In genomic region chr2:130252880-130253645, GRCh38 we compare ENCODE assay signal across 1 cellular context.
TF ChIP-seq lines count a peak whose summit lies in the region.

No MANE protein-coding gene starts in this region.

TF ChIP-seq in K562, 482 proteins besides CTCF, POLR2A, EP300 and RAD21 (continued from another document):
- TF ChIP-seq RBM14 (IDR thresholded peaks at IDR 0.05; ENCODE audit: borderline replicate concordance, insufficient read depth, low read depth, low read length) (no peak), ZBTB2 (IDR thresholded peaks at IDR 0.05) (no peak), FOS (IDR thresholded peaks at IDR 0.05; ENCODE audit: extremely low read depth, insufficient read length) (no peak), RUNX1 (IDR thresholded peaks at IDR 0.05; ENCODE audit: low read depth) (no peak)
